8 cellular contexts compared by ENCODE assay signal in the genomic region with DNA sequence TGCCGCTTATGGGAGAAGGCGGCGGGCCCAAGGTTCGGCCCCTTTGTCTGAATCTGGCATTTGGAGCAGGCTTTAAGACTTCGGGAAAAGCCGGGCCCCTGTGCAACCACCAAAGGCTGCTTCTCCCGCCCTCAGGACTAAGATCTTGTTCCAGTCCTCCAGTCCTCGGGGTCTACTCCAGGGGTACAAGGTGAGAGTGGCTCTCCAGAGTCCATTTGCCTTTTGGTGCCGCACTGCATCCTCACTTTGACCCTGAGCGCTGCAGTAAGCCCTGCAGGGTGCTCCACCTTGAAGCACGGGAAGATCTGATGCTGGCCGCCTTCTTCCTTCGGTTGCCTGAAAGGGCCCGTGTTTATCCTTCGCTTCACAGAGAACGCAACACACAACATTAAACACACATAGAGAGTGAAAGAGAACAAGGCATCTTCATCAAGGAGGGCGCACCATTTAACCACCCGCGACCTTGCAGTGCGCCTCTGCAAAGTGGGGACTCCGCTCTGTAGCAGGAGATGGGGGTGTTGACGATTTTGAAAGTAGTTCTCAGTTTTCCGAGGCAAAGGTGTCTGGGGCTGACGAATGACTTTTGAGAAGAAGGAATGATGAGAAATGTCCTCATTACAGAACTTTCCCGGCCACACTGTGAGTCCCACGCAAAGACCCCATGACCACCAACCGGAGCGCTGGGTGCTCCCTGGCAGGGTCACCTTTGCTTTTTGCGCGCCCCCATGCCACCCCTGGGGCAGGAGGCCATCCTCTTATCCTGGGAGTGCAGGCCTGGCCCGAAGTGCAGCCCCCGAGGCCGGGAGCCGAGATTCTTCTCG. TPM values are rescaled to one million over a fixed set of nuclear protein-coding genes. Genes with fewer than 3 reads are reported as not detected.
DNase-seq lines count a peak whose midpoint lies in the region; ATAC-seq and TF ChIP-seq lines count a peak whose summit lies in the region.

No MANE protein-coding gene starts in this region.

- no peak overlapping the region for H3K27ac Mint-ChIP-seq in activated naive CD4-positive, alpha-beta T cell treated with anti-CD3 and anti-CD28 coated beads, Interleukin-2, amount 10 ng/mL, durations not matched to agents 7 days and 5 days
- peak overlapping the region in 1 of 5 experiments; percentile 16 for H3K27ac Mint-ChIP-seq in brain

- CTCF ChIA-PET in activated naive CD4-positive, alpha-beta T cell treated with anti-CD3 and anti-CD28 coated beads, Interleukin-2, amount 10 ng/mL, durations not matched to agents 7 days and 5 days (lab: Charles Lee) = no interaction called here

- H3K4me3 ChIP-seq in mucosa of descending colon (peak overlapping the region; percentile 68), upper lobe of left lung (peak overlapping the region; percentile 74 to 98 (median 86))

- intact Hi-C loops in mucosa of descending colon (cut with DNase I, micrococcal nuclease) = no loop called here

- H3K27me3 Mint-ChIP-seq in activated naive CD4-positive, alpha-beta T cell treated with anti-CD3 and anti-CD28 coated beads, Interleukin-2, amount 10 ng/mL, durations not matched to agents 7 days and 5 days = peaks cover 45% of the 10 kb centered on the region
- peaks cover 54% of the 10 kb centered on the region for H3K27me3 Mint-ChIP-seq in brain

- H3K27ac ChIP-seq in upper lobe of left lung = no peak overlapping the region

- H3K36me3 Mint-ChIP-seq in activated naive CD4-positive, alpha-beta T cell treated with anti-CD3 and anti-CD28 coated beads, Interleukin-2, amount 10 ng/mL, durations not matched to agents 7 days and 5 days = peaks cover 9% of the 10 kb centered on the region
- peaks cover 39% of the 10 kb centered on the region for H3K36me3 Mint-ChIP-seq in brain

- no peaks in the 10 kb centered on the region for H3K9me3 Mint-ChIP-seq in activated naive CD4-positive, alpha-beta T cell treated with anti-CD3 and anti-CD28 coated beads, Interleukin-2, amount 10 ng/mL, durations not matched to agents 7 days and 5 days
- H3K9me3 Mint-ChIP-seq in brain = peaks cover 8 to 39% (median 10%) of the 10 kb centered on the region in 5 experiments

- no peak for DNase-seq in activated naive CD4-positive, alpha-beta T cell treated with anti-CD3 and anti-CD28 coated beads, Interleukin-2, amount 10 ng/mL, durations not matched to agents 7 days and 5 days
- DNase-seq in activated naive CD4-positive, alpha-beta T cell treated with Interleukin-2 at 50 U/mL for 16 hours = no peak
- DNase-seq in mucosa of descending colon (no peak), upper lobe of left lung (peak in 1 of 2 donors; percentile 50), NCI-H526 treated with DMSO at 0.1 percent for 48 hours (lab: John Stamatoyannopoulos, UW) (no peak), NCI-H2171 treated with DMSO at 0.1 percent for 48 hours (lab: John Stamatoyannopoulos, UW) (no peak)

- no peaks in the 10 kb centered on the region for H3K36me3 ChIP-seq in mucosa of descending colon (ENCODE audit: low read depth)
- no peaks in the 10 kb centered on the region for H3K36me3 ChIP-seq in upper lobe of left lung

- peaks cover 17% of the 10 kb centered on the region for H3K4me1 ChIP-seq in mucosa of descending colon (ENCODE audit: low read depth)
- H3K4me1 ChIP-seq in upper lobe of left lung = peaks cover 8 to 26% (median 11%) of the 10 kb centered on the region in 4 donors

- no peak for TF ChIP-seq CTCF in brain (conservative IDR thresholded peaks at IDR 0.05)
- TF ChIP-seq CTCF in mucosa of descending colon (IDR thresholded peaks at IDR 0.05) = no peak
- TF ChIP-seq CTCF in upper lobe of left lung (IDR thresholded peaks at IDR 0.05) = no peak

- no peaks in the 10 kb centered on the region for H3K27me3 ChIP-seq in upper lobe of left lung

- peaks cover 22% of the 10 kb centered on the region for H3K4me1 Mint-ChIP-seq in activated naive CD4-positive, alpha-beta T cell treated with anti-CD3 and anti-CD28 coated beads, Interleukin-2, amount 10 ng/mL, durations not matched to agents 7 days and 5 days
- H3K4me1 Mint-ChIP-seq in brain = peaks cover 13% of the 10 kb centered on the region

- H3K9me3 ChIP-seq in mucosa of descending colon = no peaks in the 10 kb centered on the region
- no peaks in the 10 kb centered on the region for H3K9me3 ChIP-seq in upper lobe of left lung

- peak overlapping the region; percentile 74 for H3K4me3 Mint-ChIP-seq in activated naive CD4-positive, alpha-beta T cell treated with anti-CD3 and anti-CD28 coated beads, Interleukin-2, amount 10 ng/mL, durations not matched to agents 7 days and 5 days
- peak overlapping the region; percentile 77 to 86 (median 81) for H3K4me3 Mint-ChIP-seq in brain

- no peak for TF ChIP-seq EP300 in upper lobe of left lung (IDR thresholded peaks at IDR 0.05)

- 69 to 79% methylated on average over 33 to 35 of the region's 35 CpGs for WGBS in upper lobe of left lung, 2 donors

- ATAC-seq in mucosa of descending colon (no peak), upper lobe of left lung (ENCODE audit: low FRiP score in 2 of 2) (no peak), GM19463 (IDR thresholded peaks at IDR 0.05; ENCODE audit: unreplicated experiment) (no peak)

- TF ChIP-seq POLR2A in upper lobe of left lung (IDR thresholded peaks at IDR 0.05) = no peak

RNA-seq across cellular contexts. Expression of a gene that starts 1.0 kb away (rescaled TPM):
- polyA plus RNA-seq in brain (ENCODE audit: insufficient read depth, low read depth, low replicate concordance) = 6.5 TPM
- 100 to 1,000 TPM in 2 of 3 donors, 10 to 100 TPM in 1; 29.1 to 131 (median 122) TPM for total RNA-seq in mucosa of descending colon
- 10 to 100 TPM in 2 of 6 donors, 1 to 10 TPM in 4; 3.4 to 16.8 (median 7.3) TPM for total RNA-seq in upper lobe of left lung

RNA-seq across cellular contexts. Expression of a gene that starts 25.3 kb away (rescaled TPM):
- 56.1 TPM for polyA plus RNA-seq in brain (ENCODE audit: insufficient read depth, low read depth, low replicate concordance)
- 10 to 100 TPM; 48.0 to 57.3 (median 55.0) TPM for total RNA-seq in mucosa of descending colon
- 10 to 100 TPM; 15.7 to 51.7 (median 34.6) TPM for total RNA-seq in upper lobe of left lung
